ENCODE assay signal across 11 cellular contexts in genomic region chr4:114615435-114615834, GRCh38. TPM values are rescaled to one million over a fixed set of nuclear protein-coding genes. Genes with fewer than 3 reads are reported as not detected.
DNase-seq lines count a peak whose midpoint lies in the region; ATAC-seq and TF ChIP-seq lines count a peak whose summit lies in the region.
"Had no signal": no experiment of that assay in that cellular context is flagged by ENCODE, and none has a peak within 500 bp of the region (broad histone marks: within the 10 kb centered on the region; RNA-seq: fewer than 3 reads in every experiment).

No MANE protein-coding gene starts in this region.

- 3% methylated on average over 3 of the region's 3 CpGs for WGBS in SK-N-SH (ENCODE audit: low lambda C conversion rate)

- H3F3A ChIP-seq in SK-N-SH (replicated peaks; ENCODE audit: insufficient read depth) = no peaks in the 10 kb centered on the region

- no peak for DNase-seq in SK-N-SH
- DNase-seq in SKM-1 treated with dmso at 0.1 percent for 144 hours (lab: John Stamatoyannopoulos, UW; ENCODE audit: unreplicated experiment) = no peak
- no peak for DNase-seq in activated naive CD4-positive, alpha-beta T cell (lab: John Stamatoyannopoulos, UW)
- DNase-seq: effector CD4-positive, alpha-beta T cell; natural killer cell had no signal

- H3K9me3 Mint-ChIP-seq in nephron = no peaks in the 10 kb centered on the region
- H3K9me3 Mint-ChIP-seq: IgD-negative memory B cell, natural killer cell had no signal

- peak overlapping the region; percentile 49 for H3K4me2 ChIP-seq in SK-N-SH

- H3K27me3 Mint-ChIP-seq in nephron (ENCODE audit: low read depth) = no peaks in the 10 kb centered on the region
- H3K27me3 Mint-ChIP-seq: IgD-negative memory B cell had no signal

- H3K4me3 Mint-ChIP-seq in nephron = peak overlapping the region; percentile 25 to 53 (median 43)
- H3K4me3 Mint-ChIP-seq: natural killer cell had no signal

- peaks cover 5% of the 10 kb centered on the region; the same call in 1 of the 2 replicates for H3K27me3 ChIP-seq in SK-N-SH (ENCODE audit: insufficient read depth)

- H3K4me3 ChIP-seq in SK-N-SH (ENCODE audit: low read depth in 2 of 2, low read length in 1 of 2) = no peak overlapping the region

- H3K9me2 ChIP-seq in SK-N-SH = no peaks in the 10 kb centered on the region

- no peaks in the 10 kb centered on the region for H3K9me3 ChIP-seq in SK-N-SH

- TF ChIP-seq CTCF in SK-N-SH (IDR thresholded peaks at IDR 0.05) (no peak), nephron (IDR thresholded peaks at IDR 0.05; ENCODE audit: unreplicated experiment in 3 of 3) (no peak)

- no peaks in the 10 kb centered on the region for H3K36me3 ChIP-seq in SK-N-SH (replicated peaks in 1 of 2; ENCODE audit: control insufficient read depth in 1 of 2, insufficient read depth in 2 of 2, low read length in 1 of 2)

- TF ChIP-seq EP300 in SK-N-SH (IDR thresholded peaks at IDR 0.05; ENCODE audit: borderline replicate concordance in 1 of 2, low read depth in 1 of 2, low read length in 1 of 2) = no peak

- no peak for TF ChIP-seq RAD21 in SK-N-SH (IDR thresholded peaks at IDR 0.05; ENCODE audit: low read length)

- no peaks in the 10 kb centered on the region for H3K36me3 Mint-ChIP-seq in nephron (ENCODE audit: low read depth)
- H3K36me3 Mint-ChIP-seq: IgD-negative memory B cell, natural killer cell had no signal

- no peak overlapping the region for H3K27ac ChIP-seq in SK-N-SH (ENCODE audit: low read depth in 2 of 2, low read length in 1 of 2)

- CTCF ChIA-PET in SK-N-SH (lab: Yijun Ruan, JAX) = interaction anchor here (1.5 kb wide), 1 partner anchor 1221 kb away, joined by 3 read pairs; no protein-coding TSS in a partner anchor

- H2AFZ ChIP-seq in SK-N-SH (ENCODE audit: low read depth) = no peak overlapping the region

- H3K79me2 ChIP-seq in SK-N-SH (ENCODE audit: insufficient read depth) = no peaks in the 10 kb centered on the region

- H3K4me1 ChIP-seq in SK-N-SH (ENCODE audit: control insufficient read depth in 1 of 2, insufficient read depth in 2 of 2, low read depth in 1 of 2, low read length in 1 of 2) = no peaks in the 10 kb centered on the region; a peak in 1 of 4 replicates

- H3K9ac ChIP-seq in SK-N-SH = no peak overlapping the region

- no peaks in the 10 kb centered on the region for H3K4me1 Mint-ChIP-seq in nephron
- H3K4me1 Mint-ChIP-seq: natural killer cell had no signal

- POLR2A ChIA-PET in SK-N-SH (lab: Yijun Ruan, JAX) = no interaction called here

- H3K27ac Mint-ChIP-seq in nephron = peak overlapping the region; percentile 79 to 99 (median 92)
- H3K27ac Mint-ChIP-seq: natural killer cell had no signal

- ATAC-seq in GM18873 (IDR thresholded peaks at IDR 0.05; ENCODE audit: low FRiP score, unreplicated experiment) = peak; percentile 53
- peak; percentile 69 for ATAC-seq in HG03135 (IDR thresholded peaks at IDR 0.05; ENCODE audit: unreplicated experiment)
- ATAC-seq in GM18858 (IDR thresholded peaks at IDR 0.05; ENCODE audit: unreplicated experiment) = no peak
- ATAC-seq in HG03565 (IDR thresholded peaks at IDR 0.05; ENCODE audit: unreplicated experiment) = no peak
- ATAC-seq: natural killer cell had no signal

- no peaks in the 10 kb centered on the region for H4K20me1 ChIP-seq in SK-N-SH (ENCODE audit: insufficient read depth)

TF ChIP-seq in SK-N-SH, 30 proteins besides CTCF, POLR2A, EP300 and RAD21:
- TF ChIP-seq ELF1 (IDR thresholded peaks at IDR 0.05) = no peak
- TF ChIP-seq GATA2 (CRISPR knock-in tag; IDR thresholded peaks at IDR 0.05) = no peak
- no peak for TF ChIP-seq EZH2phosphoT487 (IDR thresholded peaks at IDR 0.05; ENCODE audit: borderline replicate concordance, low read depth)
- no peak for TF ChIP-seq MAX (IDR thresholded peaks at IDR 0.05; ENCODE audit: low read depth)

RNA-seq across cellular contexts. Expression of gene UGT8, which starts 16.8 kb away (rescaled TPM):
- not detected in 2 replicates for polyA plus RNA-seq in SK-N-SH (2012; rRNA removed)
- polyA plus RNA-seq in SK-N-SH (2012; cell fraction: cytosol; rRNA removed) = not detected in 2 replicates
- not detected in 2 replicates for polyA plus RNA-seq in SK-N-SH (2012; cell fraction: nucleus; rRNA removed)

Comparison
In these comparisons a context has a peak if more than half of its experiments do, and no peak if none do; other contexts are left out.
1. ATAC-seq: peak in GM18873 (single experiment) and HG03135 (single experiment); none in GM18858 (single experiment) and HG03565 (single experiment).